19 cellular contexts compared by ENCODE assay signal in genomic region chr5:137431051-137431450, GRCh38.
DNase-seq lines count a peak whose midpoint lies in the region; ATAC-seq and TF ChIP-seq lines count a peak whose summit lies in the region.
"Had no signal": no experiment of that assay in that cellular context is flagged by ENCODE, and none has a peak within 500 bp of the region (broad histone marks: within the 10 kb centered on the region; RNA-seq: fewer than 3 reads in every experiment).

No MANE protein-coding gene starts in this region.

- peak overlapping the region; percentile 36; the same call in 1 of the 2 replicates for H3K27ac Mint-ChIP-seq in HFFc6
- H3K27ac Mint-ChIP-seq in nephron progenitor cell, result peak overlapping the region; percentile 22
- H3K27ac Mint-ChIP-seq: CD14-positive monocyte; CD4-positive, alpha-beta memory T cell had no signal

- no peaks in the 10 kb centered on the region for H3K9me3 ChIP-seq in right cardiac atrium (ENCODE audit: control insufficient read depth, low read length)
- H3K9me3 ChIP-seq: BLaER1 had no signal

- no peaks in the 10 kb centered on the region for H3K36me3 ChIP-seq in kidney epithelial cell (ENCODE audit: control insufficient read depth, insufficient read depth, low read length)
- H3K36me3 ChIP-seq: BLaER1 had no signal

- H3K36me3 Mint-ChIP-seq in HFFc6 (ENCODE audit: low read depth) (no peaks in the 10 kb centered on the region; the same call in 1 of the 2 replicates), nephron progenitor cell (ENCODE audit: low read depth) (no peaks in the 10 kb centered on the region)
- H3K36me3 Mint-ChIP-seq: CD14-positive monocyte; CD4-positive, alpha-beta memory T cell had no signal

- DNase-seq in HFFc6, result no peak
- DNase-seq in astrocyte of the hippocampus (ENCODE audit: low read depth, low spot score), result peak; percentile 50
- DNase-seq in kidney epithelial cell (ENCODE audit: low read depth), result peak; percentile 52
- no peak for DNase-seq in nephron progenitor cell
- no peak for DNase-seq in stimulated activated CD4-positive, alpha-beta T cell treated with anti-CD3 and anti-CD28 coated beads, Interleukin-12 subunit alpha, Interleukin-12 subunit beta, amount 100 ng/mL, for 4 hours
- no peak for DNase-seq in NCI-H748 treated with DMSO at 0.1 percent for 48 hours (lab: John Stamatoyannopoulos, UW)
- DNase-seq in right cardiac atrium, result no peak
- DNase-seq: 8988T; CD4-positive, alpha-beta memory T cell; DMS153; DMS79; GDM1; GOT3; H7 had no signal

- H3K4me3 Mint-ChIP-seq in HFFc6 (no peak overlapping the region), nephron progenitor cell (no peak overlapping the region)
- H3K4me3 Mint-ChIP-seq: CD14-positive monocyte; CD4-positive, alpha-beta memory T cell had no signal

- H3K27me3 Mint-ChIP-seq in HFFc6 (ENCODE audit: insufficient read depth) (no peaks in the 10 kb centered on the region; the same call in 1 of the 2 replicates), nephron progenitor cell (ENCODE audit: low read depth, poor library complexity) (peaks cover 7% of the 10 kb centered on the region)

- no peak for TF ChIP-seq CTCF in HFFc6 (IDR thresholded peaks at IDR 0.05)
- TF ChIP-seq CTCF in kidney epithelial cell (IDR thresholded peaks at IDR 0.05; ENCODE audit: insufficient read depth, low read length, poor library complexity, severe bottlenecking), result no peak
- TF ChIP-seq CTCF in nephron progenitor cell (IDR thresholded peaks at IDR 0.05), result no peak

- H3K4me3 ChIP-seq in kidney epithelial cell (ENCODE audit: low read depth, low read length) (no peak overlapping the region), right cardiac atrium (ENCODE audit: low read length) (no peak overlapping the region)
- H3K4me3 ChIP-seq: BLaER1 had no signal

- 33% methylated on average over 2 of the region's 2 CpGs for WGBS in right cardiac atrium

- H3K27ac ChIP-seq in right cardiac atrium (ENCODE audit: low read length), result no peak overlapping the region
- H3K27ac ChIP-seq: BLaER1 had no signal

- H3K27me3 ChIP-seq in kidney epithelial cell (ENCODE audit: control insufficient read depth, insufficient read depth, low read length) (no peaks in the 10 kb centered on the region), right cardiac atrium (ENCODE audit: control insufficient read depth, insufficient read depth) (no peaks in the 10 kb centered on the region)
- H3K27me3 ChIP-seq: BLaER1 had no signal

- H3K4me1 Mint-ChIP-seq in HFFc6 (ENCODE audit: low read depth), result peaks cover 16% of the 10 kb centered on the region
- no peaks in the 10 kb centered on the region for H3K4me1 Mint-ChIP-seq in nephron progenitor cell
- H3K4me1 Mint-ChIP-seq: CD14-positive monocyte; CD4-positive, alpha-beta memory T cell had no signal

- ATAC-seq in SK-N-SH treated with all-trans-retinoic acid at 6 μM for 48 hours, result no peak
- no peak for ATAC-seq in right cardiac atrium
- ATAC-seq: HCT116, HepG2 had no signal

- H3K9me3 Mint-ChIP-seq in HFFc6, result no peaks in the 10 kb centered on the region
- no peaks in the 10 kb centered on the region for H3K9me3 Mint-ChIP-seq in nephron progenitor cell

- intact Hi-C loops in right cardiac atrium (cut with DNase I), result no loop called here

- H3K4me1 ChIP-seq in right cardiac atrium (ENCODE audit: control insufficient read depth, insufficient read depth, low read length), result no peaks in the 10 kb centered on the region
- H3K4me1 ChIP-seq: BLaER1 had no signal

TF ChIP-seq in SK-N-SH treated with all-trans-retinoic acid at 6 μM for 48 hours, 23 proteins besides CTCF, POLR2A, EP300 and RAD21:
- TF ChIP-seq ARNTL (CRISPR knock-in tag; IDR thresholded peaks at IDR 0.05; ENCODE audit: borderline replicate concordance, low read depth) (no peak), CREB5 (CRISPR knock-in tag; IDR thresholded peaks at IDR 0.05; ENCODE audit: low read depth) (no peak), TCF4 (CRISPR knock-in tag; IDR thresholded peaks at IDR 0.05; ENCODE audit: borderline replicate concordance) (no peak), ZNF565 (CRISPR knock-in tag; conservative IDR thresholded peaks at IDR 0.05; ENCODE audit: low read depth) (no peak), GLIS3 (CRISPR knock-in tag; IDR thresholded peaks at IDR 0.05) (no peak), ZNF8 (CRISPR knock-in tag; IDR thresholded peaks at IDR 0.05) (no peak)

Comparison
In these comparisons a context has a peak if more than half of its experiments do, and no peak if none do; other contexts are left out.
1. DNase-seq: peak in astrocyte of the hippocampus (single experiment) and kidney epithelial cell (single experiment); none in HFFc6 (single experiment), nephron progenitor cell (single experiment), stimulated activated CD4-positive, alpha-beta T cell treated with anti-CD3 and anti-CD28 coated beads, Interleukin-12 subunit alpha, Interleukin-12 subunit beta, amount 100 ng/mL, for 4 hours (single experiment), NCI-H748 treated with DMSO at 0.1 percent for 48 hours (single experiment) and right cardiac atrium (0 of 3).